ENCODE assay signal across 26 cellular contexts in genomic region chr3:29475854-29476253, GRCh38.
A peak's percentile ranks its signal among the peaks of the same experiment; 100 is the strongest.
DNase-seq lines count a peak whose midpoint lies in the region; ATAC-seq and TF ChIP-seq lines count a peak whose summit lies in the region.
"Had no signal": no experiment of that assay in that cellular context is flagged by ENCODE, and none has a peak within 500 bp of the region (broad histone marks: within the 10 kb centered on the region; RNA-seq: fewer than 3 reads in every experiment).

No MANE protein-coding gene starts in this region.

- H4K5ac ChIP-seq in H9 (ENCODE audit: insufficient read length, low read depth, low read length): no peak overlapping the region

- H3K27ac ChIP-seq in H9 (ENCODE audit: insufficient read length, low read depth, low read length): peak overlapping the region; percentile 77
- no peak overlapping the region for H3K27ac ChIP-seq in RWPE2 (ENCODE audit: poor library complexity, severe bottlenecking)
- H3K27ac ChIP-seq in smooth muscle cell (ENCODE audit: low read depth): no peak overlapping the region
- H3K27ac ChIP-seq in right cardiac atrium (ENCODE audit: low read length): no peak overlapping the region
- no peak overlapping the region for H3K27ac ChIP-seq in vagina
- H3K27ac ChIP-seq: BLaER1 treated with 17β-estradiol and CSF1 and Interleukin-3, amounts not matched to agents 10 nM and 100 nM; epithelial cell of prostate; HL-60 had no signal

- H2BK120ac ChIP-seq in H9 (ENCODE audit: low read depth, low read length, poor library complexity, severe bottlenecking): no peak overlapping the region

- intact Hi-C loops in right cardiac atrium (cut with DNase I) (no loop called here), vagina (cut with DNase I) (no loop called here)

- peak overlapping the region; percentile 86 to 97 (median 96) for H3K27ac Mint-ChIP-seq in H9
- H3K27ac Mint-ChIP-seq: activated CD4-positive, alpha-beta memory T cell treated with anti-CD3 and anti-CD28 coated beads for 36 hours; activated naive CD4-positive, alpha-beta T cell treated with anti-CD3 and anti-CD28 coated beads, Interleukin-2, amount 50 U/mL, for 24 hours; activated T-helper 2 cell treated with anti-CD3 and anti-CD28 coated beads, Interferon-gamma antibody, Interleukin-2, Interleukin-4, amounts not matched to agents 10 μg/mL and 5 μg/mL and 100 μg/mL, durations not matched to agents 14 hours and 24 hours and 36 hours; HFFc6; stimulated activated naive CD8-positive, alpha-beta T cell treated with anti-CD3 and anti-CD28 coated beads, Interleukin-15, amount 100 ng/mL, for 72 hours had no signal

- H2AK5ac ChIP-seq in H9 (ENCODE audit: insufficient read length, low read length): no peak overlapping the region

- no peak overlapping the region for H2BK20ac ChIP-seq in H9 (ENCODE audit: low read depth, low read length, poor library complexity, severe bottlenecking)

- no peak overlapping the region for H3K14ac ChIP-seq in H9 (ENCODE audit: insufficient read depth, low read length)

- H4K20me1 ChIP-seq in H9 (ENCODE audit: control insufficient read depth, insufficient read depth, insufficient read length) (no peaks in the 10 kb centered on the region), smooth muscle cell (ENCODE audit: low read depth) (peaks cover 28% of the 10 kb centered on the region)
- H4K20me1 ChIP-seq: BLaER1 treated with 17β-estradiol and CSF1 and Interleukin-3, amounts not matched to agents 10 nM and 100 nM had no signal

- H2AFZ ChIP-seq in H9 (ENCODE audit: low read length) (no peak overlapping the region), smooth muscle cell (ENCODE audit: low read depth) (no peak overlapping the region)

- no peaks in the 10 kb centered on the region for H3F3A ChIP-seq in smooth muscle cell (ENCODE audit: low read depth)

- H3K4me1 ChIP-seq in H9 (ENCODE audit: insufficient read depth, low read length): no peaks in the 10 kb centered on the region; the same call in 1 of the 2 replicates
- no peaks in the 10 kb centered on the region for H3K4me1 ChIP-seq in RWPE2 (ENCODE audit: insufficient read depth, poor library complexity, severe bottlenecking)
- peaks cover 16% of the 10 kb centered on the region for H3K4me1 ChIP-seq in smooth muscle cell (ENCODE audit: low read depth)
- no peaks in the 10 kb centered on the region for H3K4me1 ChIP-seq in right cardiac atrium (ENCODE audit: control insufficient read depth, insufficient read depth, low read length)
- no peaks in the 10 kb centered on the region for H3K4me1 ChIP-seq in vagina
- H3K4me1 ChIP-seq: BLaER1 treated with 17β-estradiol and CSF1 and Interleukin-3, amounts not matched to agents 10 nM and 100 nM had no signal

- H3K4ac ChIP-seq in H9 (ENCODE audit: low read depth, low read length): no peak overlapping the region

- H3K4me3 ChIP-seq in RWPE2 (ENCODE audit: severe bottlenecking): no peak overlapping the region
- no peak overlapping the region for H3K4me3 ChIP-seq in smooth muscle cell
- H3K4me3 ChIP-seq in right cardiac atrium (ENCODE audit: low read length): no peak overlapping the region
- H3K4me3 ChIP-seq in vagina: no peak overlapping the region
- H3K4me3 ChIP-seq: BLaER1 treated with 17β-estradiol and CSF1 and Interleukin-3, amounts not matched to agents 10 nM and 100 nM had no signal

- H4K8ac ChIP-seq in H9 (replicated peaks; ENCODE audit: insufficient read length, low read depth, low read length): no peak overlapping the region

- H3K27me3 ChIP-seq in H9 (ENCODE audit: insufficient read depth, low read length) (no peaks in the 10 kb centered on the region), RWPE2 (ENCODE audit: insufficient read depth, poor library complexity, severe bottlenecking) (no peaks in the 10 kb centered on the region), smooth muscle cell (ENCODE audit: low read depth) (no peaks in the 10 kb centered on the region), right cardiac atrium (ENCODE audit: control insufficient read depth, insufficient read depth) (no peaks in the 10 kb centered on the region), vagina (no peaks in the 10 kb centered on the region)
- H3K27me3 ChIP-seq: BLaER1 treated with 17β-estradiol and CSF1 and Interleukin-3, amounts not matched to agents 10 nM and 100 nM had no signal

- H2BK5ac ChIP-seq in H9 (ENCODE audit: insufficient read length, low read length): no peak overlapping the region

- no peak overlapping the region for H2BK15ac ChIP-seq in H9 (ENCODE audit: low read depth, low read length)

- peaks cover 0 to 2% (median 0%) of the 10 kb centered on the region in 3 experiments; a peak in 3 of 7 replicates for H3K36me3 Mint-ChIP-seq in H9 (ENCODE audit: insufficient read depth in 1 of 3, low read depth in 3 of 3)
- H3K36me3 Mint-ChIP-seq: activated CD4-positive, alpha-beta memory T cell treated with anti-CD3 and anti-CD28 coated beads for 36 hours; activated naive CD4-positive, alpha-beta T cell treated with anti-CD3 and anti-CD28 coated beads, Interleukin-2, amount 50 U/mL, for 24 hours had no signal

- peak overlapping the region; percentile 23 to 24; a peak in 2 of 5 replicates for H3K4me3 Mint-ChIP-seq in H9
- H3K4me3 Mint-ChIP-seq: activated CD4-positive, alpha-beta memory T cell treated with anti-CD3 and anti-CD28 coated beads for 36 hours; activated naive CD4-positive, alpha-beta T cell treated with anti-CD3 and anti-CD28 coated beads, Interleukin-2, amount 50 U/mL, for 24 hours; HFFc6; stimulated activated naive CD8-positive, alpha-beta T cell treated with anti-CD3 and anti-CD28 coated beads, Interleukin-15, amount 100 ng/mL, for 72 hours had no signal

- no peak overlapping the region for H4K91ac ChIP-seq in H9 (ENCODE audit: insufficient read length, low read depth, low read length)

- TF ChIP-seq CTCF in H9 (conservative IDR thresholded peaks at IDR 0.05): no peak
- TF ChIP-seq CTCF in RWPE2 (IDR thresholded peaks at IDR 0.05; ENCODE audit: poor library complexity, severe bottlenecking): no peak
- no peak for TF ChIP-seq CTCF in smooth muscle cell (IDR thresholded peaks at IDR 0.05; ENCODE audit: borderline replicate concordance, insufficient read depth, poor library complexity, severe bottlenecking)
- no peak for TF ChIP-seq CTCF in vagina (IDR thresholded peaks at IDR 0.05)

- peak; percentile 80 for DNase-seq in H9
- no peak for DNase-seq in RWPE2 (ENCODE audit: low spot score)
- peak; percentile 63 for DNase-seq in iPS-NIHi7 (ENCODE audit: extremely low spot score)
- no peak for DNase-seq in smooth muscle cell (lab: John Stamatoyannopoulos, UW; ENCODE audit: unreplicated experiment)
- no peak for DNase-seq in NCI-H2107 (lab: John Stamatoyannopoulos, UW)
- DNase-seq in right cardiac atrium: no peak
- no peak for DNase-seq in vagina (ENCODE audit: extremely low spot score in 2 of 2)
- DNase-seq: activated CD4-positive, alpha-beta memory T cell treated with anti-CD3 and anti-CD28 coated beads for 36 hours; activated CD4-positive, CD25-positive, alpha-beta regulatory T cell treated with anti-CD3 and anti-CD28 coated beads, Interleukin-2, amount 50 U/mL, for 72 hours; activated CD8-positive, alpha-beta memory T cell treated with anti-CD3 and anti-CD28 coated beads, Interleukin-2, amount 50 U/mL, for 48 hours; anterior cingulate cortex; DND-41; effector CD4-positive, alpha-beta T cell; HFFc6; NCI-H1105; NCI-H187 treated with DMSO at 0.1 percent for 48 hours; NCI-H82; occipital lobe; RPMI8226; stimulated activated CD8-positive, alpha-beta memory T cell treated with anti-CD3 and anti-CD28 coated beads, Interleukin-4, amount 100 ng/mL, for 48 hours; stimulated activated naive CD8-positive, alpha-beta T cell treated with anti-CD3 and anti-CD28 coated beads, Interleukin-15, amount 100 ng/mL, for 72 hours had no signal

- H3K27me3 Mint-ChIP-seq in H9 (ENCODE audit: low read depth): no peaks in the 10 kb centered on the region
- H3K27me3 Mint-ChIP-seq: activated CD4-positive, alpha-beta memory T cell treated with anti-CD3 and anti-CD28 coated beads for 36 hours; stimulated activated naive CD8-positive, alpha-beta T cell treated with anti-CD3 and anti-CD28 coated beads, Interleukin-15, amount 100 ng/mL, for 72 hours had no signal

- ATAC-seq in RWPE2 (ENCODE audit: low read depth): peak; percentile 31; the same call in 2 of the 3 replicates
- ATAC-seq in right cardiac atrium: no peak
- ATAC-seq: stimulated activated naive CD8-positive, alpha-beta T cell treated with anti-CD3 and anti-CD28 coated beads, Interleukin-15, amount 100 ng/mL, for 72 hours had no signal

- no peaks in the 10 kb centered on the region for H3K79me1 ChIP-seq in H9 (ENCODE audit: insufficient read depth, low read depth, low read length, poor library complexity, severe bottlenecking)

- H3K23me2 ChIP-seq in H9 (ENCODE audit: insufficient read length, low read depth, low read length, poor library complexity, severe bottlenecking): no peaks in the 10 kb centered on the region

- H3K18ac ChIP-seq in H9 (ENCODE audit: insufficient read length, low read depth, low read length): no peak overlapping the region

- H3K36me3 ChIP-seq in RWPE2 (ENCODE audit: low read depth): no peaks in the 10 kb centered on the region
- H3K36me3 ChIP-seq in smooth muscle cell (ENCODE audit: low read depth): no peaks in the 10 kb centered on the region
- H3K36me3 ChIP-seq in vagina: no peaks in the 10 kb centered on the region
- H3K36me3 ChIP-seq: BLaER1 treated with 17β-estradiol and CSF1 and Interleukin-3, amounts not matched to agents 10 nM and 100 nM had no signal

- no peak overlapping the region for H2BK12ac ChIP-seq in H9 (ENCODE audit: insufficient read length, low read depth, low read length)

- no peak overlapping the region for H3T11ph ChIP-seq in H9 (ENCODE audit: low read length)

- H3K9ac ChIP-seq in H9 (ENCODE audit: extremely low read depth, insufficient read length, low read length) (no peak overlapping the region), smooth muscle cell (ENCODE audit: low read depth) (no peak overlapping the region)
- H3K9ac ChIP-seq: BLaER1 treated with 17β-estradiol and CSF1 and Interleukin-3, amounts not matched to agents 10 nM and 100 nM had no signal

- TF ChIP-seq POLR2A in vagina (IDR thresholded peaks at IDR 0.05): no peak

- no peak overlapping the region for H3K56ac ChIP-seq in H9 (ENCODE audit: insufficient read length, low read depth, low read length)

- no peaks in the 10 kb centered on the region for H3K9me3 ChIP-seq in H9 (ENCODE audit: control insufficient read depth, low read depth, low read length)
- H3K9me3 ChIP-seq in RWPE2 (ENCODE audit: severe bottlenecking): no peaks in the 10 kb centered on the region
- no peaks in the 10 kb centered on the region for H3K9me3 ChIP-seq in smooth muscle cell (replicated peaks; ENCODE audit: low read depth)
- no peaks in the 10 kb centered on the region for H3K9me3 ChIP-seq in right cardiac atrium (ENCODE audit: control insufficient read depth, low read length)
- H3K9me3 ChIP-seq in vagina: no peaks in the 10 kb centered on the region

- H3K4me1 Mint-ChIP-seq in H9: peaks cover 28 to 30% of the 10 kb centered on the region in 2 experiments
- H3K4me1 Mint-ChIP-seq: activated naive CD4-positive, alpha-beta T cell treated with anti-CD3 and anti-CD28 coated beads, Interleukin-2, amount 50 U/mL, for 24 hours; stimulated activated naive CD8-positive, alpha-beta T cell treated with anti-CD3 and anti-CD28 coated beads, Interleukin-15, amount 100 ng/mL, for 72 hours had no signal

- no peaks in the 10 kb centered on the region for H3K9me3 Mint-ChIP-seq in H9
- H3K9me3 Mint-ChIP-seq: activated CD4-positive, alpha-beta memory T cell treated with anti-CD3 and anti-CD28 coated beads for 36 hours; activated T-helper 2 cell treated with anti-CD3 and anti-CD28 coated beads, Interferon-gamma antibody, Interleukin-2, Interleukin-4, amounts not matched to agents 10 μg/mL and 5 μg/mL and 100 μg/mL, durations not matched to agents 14 hours and 24 hours and 36 hours; HFFc6; stimulated activated naive CD8-positive, alpha-beta T cell treated with anti-CD3 and anti-CD28 coated beads, Interleukin-15, amount 100 ng/mL, for 72 hours had no signal

- no peaks in the 10 kb centered on the region for H3K79me2 ChIP-seq in H9 (ENCODE audit: insufficient read depth, low read length)
- peaks cover 43% of the 10 kb centered on the region for H3K79me2 ChIP-seq in smooth muscle cell (ENCODE audit: low read depth)

- H3K23ac ChIP-seq in H9 (ENCODE audit: insufficient read length, low read depth, low read length): no peak overlapping the region

- H3K4me2 ChIP-seq in H9 (ENCODE audit: insufficient read depth, insufficient read length, low read length) (no peak overlapping the region), smooth muscle cell (peak overlapping the region; percentile 23)
- H3K4me2 ChIP-seq: BLaER1 treated with 17β-estradiol and CSF1 and Interleukin-3, amounts not matched to agents 10 nM and 100 nM had no signal

Comparison
In these comparisons a context has a peak if more than half of its experiments do, and no peak if none do; other contexts are left out.
1. DNase-seq: peak in H9 (single experiment) and iPS-NIHi7 (single experiment); none in RWPE2 (single experiment), smooth muscle cell (single experiment), NCI-H2107 (single experiment), right cardiac atrium (0 of 3) and vagina (0 of 2).